Comparison of ENCODE assay signal across 8 cellular contexts in genomic region chr7:130996841-130997231, GRCh38.
DNase-seq lines count a peak whose midpoint lies in the region; ATAC-seq and TF ChIP-seq lines count a peak whose summit lies in the region.

No MANE protein-coding gene starts in this region.

- H3K36me3 ChIP-seq in heart left ventricle = peaks cover 0 to 21% (median 0%) of the 10 kb centered on the region in 9 donors

- H3K27ac ChIP-seq in 22Rv1 = peak overlapping the region; percentile 45
- H3K27ac ChIP-seq in heart left ventricle = peak overlapping the region; percentile 24 to 76 (median 46)

- H3K4me3 Mint-ChIP-seq in activated CD8-positive, alpha-beta memory T cell treated with anti-CD3 and anti-CD28 coated beads, Interleukin-2, amount 10 ng/mL, durations not matched to agents 7 days and 5 days = peak overlapping the region; percentile 20

- peak overlapping the region; percentile 77 for H3K27ac Mint-ChIP-seq in activated CD8-positive, alpha-beta memory T cell treated with anti-CD3 and anti-CD28 coated beads, Interleukin-2, amount 10 ng/mL, durations not matched to agents 7 days and 5 days

- H3K27me3 Mint-ChIP-seq in activated CD8-positive, alpha-beta memory T cell treated with anti-CD3 and anti-CD28 coated beads, Interleukin-2, amount 10 ng/mL, durations not matched to agents 7 days and 5 days = no peaks in the 10 kb centered on the region

- intact Hi-C loops in heart left ventricle (cut with DNase I) = loop anchor here in 1 of 10 donors (5.0 kb wide), 1 partner anchor 95 kb away; no protein-coding TSS in a partner anchor

- no peaks in the 10 kb centered on the region for H3K9me3 Mint-ChIP-seq in activated CD8-positive, alpha-beta memory T cell treated with anti-CD3 and anti-CD28 coated beads, Interleukin-2, amount 10 ng/mL, durations not matched to agents 7 days and 5 days (ENCODE audit: low read depth)

- no peaks in the 10 kb centered on the region for H3K9me3 ChIP-seq in heart left ventricle

- CTCF ChIA-PET in activated CD8-positive, alpha-beta memory T cell treated with anti-CD3 and anti-CD28 coated beads, Interleukin-2, amount 10 ng/mL, durations not matched to agents 7 days and 5 days (lab: Charles Lee) = interaction anchor here (1.0 to 6.9 kb wide), 4 partner anchors 9 to 44 kb away, joined by 3 to 41 read pairs (median 7); no protein-coding TSS in a partner anchor

- peak overlapping the region in 1 of 12 donors; percentile 18 for H3K4me3 ChIP-seq in heart left ventricle

- 14 to 51% (median 21%) methylated on average over 6 of the region's 6 CpGs for WGBS in heart left ventricle, 4 donors

- peaks cover 60% of the 10 kb centered on the region for H3K4me1 Mint-ChIP-seq in activated CD8-positive, alpha-beta memory T cell treated with anti-CD3 and anti-CD28 coated beads, Interleukin-2, amount 10 ng/mL, durations not matched to agents 7 days and 5 days

- peaks cover 10% of the 10 kb centered on the region for H3K36me3 Mint-ChIP-seq in activated CD8-positive, alpha-beta memory T cell treated with anti-CD3 and anti-CD28 coated beads, Interleukin-2, amount 10 ng/mL, durations not matched to agents 7 days and 5 days

- no peak for TF ChIP-seq POLR2A in heart left ventricle (IDR thresholded peaks at IDR 0.05)

- DNase-seq in LoVo (ENCODE audit: low spot score) = peak; percentile 95
- no peak for DNase-seq in activated CD8-positive, alpha-beta memory T cell treated with anti-CD3 and anti-CD28 coated beads, Interleukin-2, amount 10 ng/mL, durations not matched to agents 7 days and 5 days
- DNase-seq in heart left ventricle = no peak
- peak; percentile 31 to 37 for DNase-seq in stimulated activated CD4-positive, alpha-beta T cell treated with anti-CD3 and anti-CD28 coated beads, Interleukin-4, amount 100 ng/mL, for 4 hours
- no peak for DNase-seq in OCI-M1 (lab: John Stamatoyannopoulos, UW)
- no peak for DNase-seq in SKM-1 treated with dmso at 0.1 percent for 144 hours (lab: John Stamatoyannopoulos, UW; ENCODE audit: unreplicated experiment)

- peaks cover 22 to 89% (median 65%) of the 10 kb centered on the region in 12 donors for H3K4me1 ChIP-seq in heart left ventricle

- ATAC-seq in activated CD8-positive, alpha-beta memory T cell treated with anti-CD3 and anti-CD28 coated beads, Interleukin-2, amount 10 ng/mL, durations not matched to agents 7 days and 5 days = peak; percentile 62
- ATAC-seq in heart left ventricle = peak in 3 of 4 donors; percentile 47 to 67 (median 48)
- ATAC-seq in GM19467 (IDR thresholded peaks at IDR 0.05; ENCODE audit: unreplicated experiment) = no peak

- H3K27me3 ChIP-seq in heart left ventricle = no peaks in the 10 kb centered on the region

- TF ChIP-seq CTCF in 22Rv1 (IDR thresholded peaks at IDR 0.05) (no peak), heart left ventricle (IDR thresholded peaks at IDR 0.05) (no peak)

Comparison
In these comparisons a context has a peak if more than half of its experiments do, and no peak if none do; other contexts are left out.
1. DNase-seq: peak in LoVo (single experiment) and stimulated activated CD4-positive, alpha-beta T cell treated with anti-CD3 and anti-CD28 coated beads, Interleukin-4, amount 100 ng/mL, for 4 hours (2 of 2); none in activated CD8-positive, alpha-beta memory T cell treated with anti-CD3 and anti-CD28 coated beads, Interleukin-2, amount 10 ng/mL, durations not matched to agents 7 days and 5 days (single experiment), heart left ventricle (0 of 5), OCI-M1 (single experiment) and SKM-1 treated with dmso at 0.1 percent for 144 hours (single experiment).